In genomic region chr5:38922199-38922598, GRCh38 we compare ENCODE assay signal across 8 cellular contexts.
DNase-seq lines count a peak whose midpoint lies in the region; ATAC-seq and TF ChIP-seq lines count a peak whose summit lies in the region.

No MANE protein-coding gene starts in this region.

- H2BK5ac ChIP-seq in mesenchymal stem cell (ENCODE audit: low read depth, low read length, poor library complexity, severe bottlenecking) = no peak overlapping the region

- H3K27me3 ChIP-seq in mesenchymal stem cell (ENCODE audit: control insufficient read depth in 1 of 2, insufficient read depth in 1 of 2, low read length in 2 of 2) = no peaks in the 10 kb centered on the region

- H3K27me3 Mint-ChIP-seq in HFFc6 (ENCODE audit: insufficient read depth) = no peaks in the 10 kb centered on the region
- peaks cover 50 to 57% of the 10 kb centered on the region in 2 donors for H3K27me3 Mint-ChIP-seq in effector memory CD8-positive, alpha-beta T cell
- peaks cover 28% of the 10 kb centered on the region for H3K27me3 Mint-ChIP-seq in stimulated activated naive CD8-positive, alpha-beta T cell treated with anti-CD3 and anti-CD28 coated beads, Interleukin-15, amount 100 ng/mL, for 72 hours

- H3K36me3 Mint-ChIP-seq in HFFc6 (ENCODE audit: low read depth) = peaks cover 27% of the 10 kb centered on the region
- no peaks in the 10 kb centered on the region for H3K36me3 Mint-ChIP-seq in effector memory CD8-positive, alpha-beta T cell (ENCODE audit: insufficient read depth)

- no peak overlapping the region for H3K18ac ChIP-seq in mesenchymal stem cell (ENCODE audit: low read depth in 1 of 2, low read length in 2 of 2)

- H4K8ac ChIP-seq in mesenchymal stem cell (ENCODE audit: low read length) = no peak overlapping the region

- no peak overlapping the region for H2BK15ac ChIP-seq in mesenchymal stem cell (ENCODE audit: low read depth, poor library complexity, severe bottlenecking)

- ATAC-seq in effector memory CD8-positive, alpha-beta T cell (replicated peaks) = peak; percentile 64
- peak; percentile 86 for ATAC-seq in stimulated activated naive CD8-positive, alpha-beta T cell treated with anti-CD3 and anti-CD28 coated beads, Interleukin-15, amount 100 ng/mL, for 72 hours
- no peak for ATAC-seq in HG02970 (IDR thresholded peaks at IDR 0.05; ENCODE audit: low FRiP score, unreplicated experiment)

- no peak overlapping the region for H3K4ac ChIP-seq in mesenchymal stem cell (ENCODE audit: low read depth in 1 of 2, low read length in 2 of 2)

- no peak overlapping the region for H2BK120ac ChIP-seq in mesenchymal stem cell (ENCODE audit: low read depth, low read length)

- no peak overlapping the region for H3K27ac Mint-ChIP-seq in HFFc6
- H3K27ac Mint-ChIP-seq in effector memory CD8-positive, alpha-beta T cell = no peak overlapping the region
- H3K27ac Mint-ChIP-seq in stimulated activated naive CD8-positive, alpha-beta T cell treated with anti-CD3 and anti-CD28 coated beads, Interleukin-15, amount 100 ng/mL, for 72 hours = no peak overlapping the region

- H3K36me3 ChIP-seq in mesenchymal stem cell (ENCODE audit: control insufficient read depth in 1 of 2, insufficient read depth in 2 of 2, low read depth in 1 of 2, low read length in 2 of 2) = peaks cover 15 to 97% of the 10 kb centered on the region in 2 experiments

- H3K4me1 Mint-ChIP-seq in HFFc6 (ENCODE audit: low read depth) = peaks cover 44% of the 10 kb centered on the region
- H3K4me1 Mint-ChIP-seq in effector memory CD8-positive, alpha-beta T cell (ENCODE audit: low read depth in 2 of 2) = no peaks in the 10 kb centered on the region
- no peaks in the 10 kb centered on the region for H3K4me1 Mint-ChIP-seq in stimulated activated naive CD8-positive, alpha-beta T cell treated with anti-CD3 and anti-CD28 coated beads, Interleukin-15, amount 100 ng/mL, for 72 hours

- no peak overlapping the region for H3K27ac ChIP-seq in mesenchymal stem cell (ENCODE audit: low read length, poor library complexity, severe bottlenecking)

- H3K9me3 Mint-ChIP-seq in HFFc6 = peaks cover 5% of the 10 kb centered on the region; the same call in 1 of the 2 replicates
- no peaks in the 10 kb centered on the region for H3K9me3 Mint-ChIP-seq in effector memory CD8-positive, alpha-beta T cell
- no peaks in the 10 kb centered on the region for H3K9me3 Mint-ChIP-seq in stimulated activated naive CD8-positive, alpha-beta T cell treated with anti-CD3 and anti-CD28 coated beads, Interleukin-15, amount 100 ng/mL, for 72 hours

- WGBS in mesenchymal stem cell = 6% methylated on average over 1 of the region's 1 CpG

- H3K23ac ChIP-seq in mesenchymal stem cell (ENCODE audit: low read length in 2 of 2) = no peak overlapping the region

- H3K79me1 ChIP-seq in mesenchymal stem cell (replicated peaks; ENCODE audit: low read length, poor library complexity, severe bottlenecking) = peaks cover 3% of the 10 kb centered on the region

- H3K4me2 ChIP-seq in mesenchymal stem cell (ENCODE audit: low read length, poor library complexity, severe bottlenecking) = no peak overlapping the region

- no peak overlapping the region for H4K91ac ChIP-seq in mesenchymal stem cell (ENCODE audit: low read length)

- H3K14ac ChIP-seq in mesenchymal stem cell (ENCODE audit: low read length in 2 of 2) = no peak overlapping the region

- no peak overlapping the region for H3K4me3 ChIP-seq in GM12865 (ENCODE audit: low read depth, low read length)
- H3K4me3 ChIP-seq in mesenchymal stem cell (ENCODE audit: insufficient read depth in 1 of 2, low read depth in 1 of 2, low read length in 2 of 2) = no peak overlapping the region

- DNase-seq in GM12865 (ENCODE audit: low read depth) (peak; percentile 51), HFFc6 (peak; percentile 33), NCI-H2107 treated with DMSO at 0.1 percent for 48 hours (lab: John Stamatoyannopoulos, UW; ENCODE audit: unreplicated experiment) (peak; percentile 69), mesenchymal stem cell (peak; percentile 53)
- DNase-seq in activated CD4-positive, alpha-beta T cell treated with anti-CD3 and anti-CD28 coated beads for 24 hours (ENCODE audit: low read depth in 2 of 2) = peak; percentile 12 to 25
- peak; percentile 24 to 44 (median 26) for DNase-seq in effector memory CD8-positive, alpha-beta T cell
- peak; percentile 35 to 48 for DNase-seq in stimulated activated naive CD8-positive, alpha-beta T cell treated with anti-CD3 and anti-CD28 coated beads, Interleukin-15, amount 100 ng/mL, for 72 hours

- peaks cover 5% of the 10 kb centered on the region for H3K4me1 ChIP-seq in mesenchymal stem cell (ENCODE audit: control insufficient read depth, insufficient read depth, low read depth, low read length)

- peak; percentile 88 for TF ChIP-seq CTCF in GM12865 (IDR thresholded peaks at IDR 0.05; ENCODE audit: insufficient read depth, low read depth, low read length, missing control alignments)
- peak; percentile 91 for TF ChIP-seq CTCF in HFFc6 (IDR thresholded peaks at IDR 0.05)

- no peak overlapping the region for H2AFZ ChIP-seq in mesenchymal stem cell (ENCODE audit: low read depth, low read length)

- no peak overlapping the region for H2AK5ac ChIP-seq in mesenchymal stem cell (ENCODE audit: low read length, severe bottlenecking)

- H3K9me3 ChIP-seq in mesenchymal stem cell (ENCODE audit: control insufficient read depth, low read length) = no peaks in the 10 kb centered on the region

- H2BK12ac ChIP-seq in mesenchymal stem cell (ENCODE audit: low read length in 2 of 2) = peak overlapping the region in 1 of 2 experiments; percentile 15

- H3K4me3 Mint-ChIP-seq in HFFc6 = no peak overlapping the region
- no peak overlapping the region for H3K4me3 Mint-ChIP-seq in effector memory CD8-positive, alpha-beta T cell
- no peak overlapping the region for H3K4me3 Mint-ChIP-seq in stimulated activated naive CD8-positive, alpha-beta T cell treated with anti-CD3 and anti-CD28 coated beads, Interleukin-15, amount 100 ng/mL, for 72 hours

- no peak overlapping the region for H3K9ac ChIP-seq in mesenchymal stem cell (ENCODE audit: low read length)

Comparison
In these comparisons a context has a peak if more than half of its experiments do, and no peak if none do; other contexts are left out.
1. DNase-seq: peak in every context shown above with its lines; median percentile 69 in NCI-H2107 treated with DMSO at 0.1 percent for 48 hours; 53 in mesenchymal stem cell; 51 in GM12865; 42 in stimulated activated naive CD8-positive, alpha-beta T cell treated with anti-CD3 and anti-CD28 coated beads, Interleukin-15, amount 100 ng/mL, for 72 hours; 33 in HFFc6; 26 in effector memory CD8-positive, alpha-beta T cell; 18 in activated CD4-positive, alpha-beta T cell treated with anti-CD3 and anti-CD28 coated beads for 24 hours.